ENCODE assay signal across 9 cellular contexts in genomic region chr3:102053375-102053989, GRCh38.
DNase-seq lines count a peak whose midpoint lies in the region; ATAC-seq and FAIRE-seq lines count a peak whose summit lies in the region.
"Had no signal": no experiment of that assay in that cellular context is flagged by ENCODE, and none has a peak within 500 bp of the region (broad histone marks: within the 10 kb centered on the region; RNA-seq: fewer than 3 reads in every experiment).

No MANE protein-coding gene starts in this region.

- DNase-seq in astrocyte of the hippocampus (ENCODE audit: low read depth, low spot score) (peak; percentile 78), renal cortical epithelial cell (ENCODE audit: low read depth) (peak; percentile 96), cerebellar cortex (ENCODE audit: low spot score) (no peak), frontal cortex (ENCODE audit: low spot score in 2 of 2) (no peak)
- DNase-seq: erythroblast; stimulated activated CD4-positive, alpha-beta T cell treated with anti-CD3 and anti-CD28 coated beads, Interleukin-4, amount 100 ng/mL, for 4 hours had no signal

- FAIRE-seq in frontal cortex (lab: Jason Lieb, UNC), result no peak

- ATAC-seq in GM18868 (IDR thresholded peaks at IDR 0.05; ENCODE audit: unreplicated experiment) (peak; percentile 74), HG03108 (IDR thresholded peaks at IDR 0.05; ENCODE audit: unreplicated experiment) (peak; percentile 41), GM21381 (IDR thresholded peaks at IDR 0.05; ENCODE audit: unreplicated experiment) (no peak)

Comparison
In these comparisons a context has a peak if more than half of its experiments do, and no peak if none do; other contexts are left out.
1. DNase-seq: peak in astrocyte of the hippocampus (single experiment) and renal cortical epithelial cell (single experiment); none in cerebellar cortex (single experiment) and frontal cortex (0 of 2).